ENCODE assay signal across 1 cellular context in the genomic region with DNA sequence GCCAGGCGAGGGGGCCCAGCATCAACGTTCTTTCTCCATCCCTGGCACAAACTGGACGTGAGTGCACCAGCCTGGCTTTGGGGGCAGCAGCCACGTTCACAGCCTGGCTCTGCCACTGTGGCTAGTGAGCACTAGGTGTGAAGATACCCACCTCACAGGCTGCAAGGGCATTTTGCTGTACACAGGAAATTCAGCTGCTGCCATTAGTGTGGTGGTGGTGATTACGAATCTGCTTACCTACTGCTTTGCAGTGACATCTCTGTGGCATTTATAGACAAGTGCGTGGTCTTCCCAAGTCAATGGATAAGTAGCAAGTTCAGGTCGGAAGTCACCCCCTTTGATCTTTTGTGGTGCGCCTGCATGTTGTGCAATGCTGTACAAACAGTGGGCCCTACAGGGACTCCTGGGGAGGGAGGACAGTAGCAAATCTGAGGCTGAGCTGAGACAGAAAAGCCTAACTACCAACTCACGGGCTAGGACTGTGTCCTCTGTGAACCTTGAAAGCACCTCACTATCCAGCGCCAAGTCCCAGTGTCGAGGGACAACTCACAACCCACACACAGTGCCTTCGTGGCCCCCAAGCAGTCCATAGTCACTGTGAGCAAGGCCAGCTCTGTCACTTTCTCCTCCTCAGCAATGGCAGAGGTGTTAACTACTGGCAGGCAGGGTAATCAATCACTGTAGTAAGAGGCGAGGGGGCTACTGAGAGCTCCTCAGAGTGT.
TF ChIP-seq lines count a peak whose summit lies in the region.

No MANE protein-coding gene starts in this region.

TF ChIP-seq in HepG2, 621 proteins besides CTCF, POLR2A, EP300 and RAD21 (continued from another document and continues in another):
- TF ChIP-seq, protein P1, sequence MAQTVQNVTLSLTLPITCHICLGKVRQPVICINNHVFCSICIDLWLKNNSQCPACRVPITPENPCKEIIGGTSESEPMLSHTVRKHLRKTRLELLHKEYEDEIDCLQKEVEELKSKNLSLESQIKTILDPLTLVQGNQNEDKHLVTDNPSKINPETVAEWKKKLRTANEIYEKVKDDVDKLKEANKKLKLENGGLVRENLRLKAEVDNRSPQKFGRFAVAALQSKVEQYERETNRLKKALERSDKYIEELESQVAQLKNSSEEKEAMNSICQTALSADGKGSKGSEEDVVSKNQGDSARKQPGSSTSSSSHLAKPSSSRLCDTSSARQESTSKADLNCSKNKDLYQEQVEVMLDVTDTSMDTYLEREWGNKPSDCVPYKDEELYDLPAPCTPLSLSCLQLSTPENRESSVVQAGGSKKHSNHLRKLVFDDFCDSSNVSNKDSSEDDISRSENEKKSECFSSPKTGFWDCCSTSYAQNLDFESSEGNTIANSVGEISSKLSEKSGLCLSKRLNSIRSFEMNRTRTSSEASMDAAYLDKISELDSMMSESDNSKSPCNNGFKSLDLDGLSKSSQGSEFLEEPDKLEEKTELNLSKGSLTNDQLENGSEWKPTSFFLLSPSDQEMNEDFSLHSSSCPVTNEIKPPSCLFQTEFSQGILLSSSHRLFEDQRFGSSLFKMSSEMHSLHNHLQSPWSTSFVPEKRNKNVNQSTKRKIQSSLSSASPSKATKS (CRISPR knock-in tag; IDR thresholded peaks at IDR 0.05) = no peak
- TF ChIP-seq, protein P2, sequence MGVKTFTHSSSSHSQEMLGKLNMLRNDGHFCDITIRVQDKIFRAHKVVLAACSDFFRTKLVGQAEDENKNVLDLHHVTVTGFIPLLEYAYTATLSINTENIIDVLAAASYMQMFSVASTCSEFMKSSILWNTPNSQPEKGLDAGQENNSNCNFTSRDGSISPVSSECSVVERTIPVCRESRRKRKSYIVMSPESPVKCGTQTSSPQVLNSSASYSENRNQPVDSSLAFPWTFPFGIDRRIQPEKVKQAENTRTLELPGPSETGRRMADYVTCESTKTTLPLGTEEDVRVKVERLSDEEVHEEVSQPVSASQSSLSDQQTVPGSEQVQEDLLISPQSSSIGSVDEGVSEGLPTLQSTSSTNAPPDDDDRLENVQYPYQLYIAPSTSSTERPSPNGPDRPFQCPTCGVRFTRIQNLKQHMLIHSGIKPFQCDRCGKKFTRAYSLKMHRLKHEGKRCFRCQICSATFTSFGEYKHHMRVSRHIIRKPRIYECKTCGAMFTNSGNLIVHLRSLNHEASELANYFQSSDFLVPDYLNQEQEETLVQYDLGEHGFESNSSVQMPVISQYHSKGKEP (CRISPR knock-in tag; IDR thresholded peaks at IDR 0.05) = no peak
- TF ChIP-seq SYNCRIP (IDR thresholded peaks at IDR 0.05; ENCODE audit: insufficient read depth, low read depth, low read length) (no peak), AHR (CRISPR knock-in tag; IDR thresholded peaks at IDR 0.05) (no peak), BATF2 (CRISPR knock-in tag; IDR thresholded peaks at IDR 0.05) (no peak), E2F5 (CRISPR knock-in tag; conservative IDR thresholded peaks at IDR 0.05) (no peak), LRRFIP1 (CRISPR knock-in tag; conservative IDR thresholded peaks at IDR 0.05) (no peak), GTF2F1 (IDR thresholded peaks at IDR 0.05; ENCODE audit: low read length) (no peak), UBTF (CRISPR knock-in tag; IDR thresholded peaks at IDR 0.05) (peak; percentile 67), ZNF446 (CRISPR knock-in tag; IDR thresholded peaks at IDR 0.05) (no peak), TGIF2 (CRISPR knock-in tag; IDR thresholded peaks at IDR 0.05) (peak; percentile 85; the same call in 1 of the 2 replicates), REXO4 (CRISPR knock-in tag; IDR thresholded peaks at IDR 0.05; ENCODE audit: borderline replicate concordance) (no peak), ZNF615 (CRISPR knock-in tag; IDR thresholded peaks at IDR 0.05; ENCODE audit: borderline replicate concordance) (0 out of 2 replicates have a peak, but pooled peaks have one; percentile 19), ZNF720 (CRISPR knock-in tag; IDR thresholded peaks at IDR 0.05) (no peak), GATA4 (IDR thresholded peaks at IDR 0.05; ENCODE audit: borderline replicate concordance, low read depth) (no peak), ZNF567 (CRISPR knock-in tag; IDR thresholded peaks at IDR 0.05; ENCODE audit: borderline replicate concordance) (peak; percentile 91; the same call in 1 of the 2 replicates), TCF7 (IDR thresholded peaks at IDR 0.05; ENCODE audit: low read depth) (peak; percentile 98), KLF16 (CRISPR knock-in tag; IDR thresholded peaks at IDR 0.05) (peak in 1 of 2 experiments; percentile 89; a peak in 2 of 4 replicates), ZNF598 (CRISPR knock-in tag; IDR thresholded peaks at IDR 0.05; ENCODE audit: borderline replicate concordance) (no peak), FUBP1 (CRISPR knock-in tag; IDR thresholded peaks at IDR 0.05; ENCODE audit: borderline replicate concordance) (peak; percentile 78; the same call in 1 of the 2 replicates)
- TF ChIP-seq, protein P3, sequence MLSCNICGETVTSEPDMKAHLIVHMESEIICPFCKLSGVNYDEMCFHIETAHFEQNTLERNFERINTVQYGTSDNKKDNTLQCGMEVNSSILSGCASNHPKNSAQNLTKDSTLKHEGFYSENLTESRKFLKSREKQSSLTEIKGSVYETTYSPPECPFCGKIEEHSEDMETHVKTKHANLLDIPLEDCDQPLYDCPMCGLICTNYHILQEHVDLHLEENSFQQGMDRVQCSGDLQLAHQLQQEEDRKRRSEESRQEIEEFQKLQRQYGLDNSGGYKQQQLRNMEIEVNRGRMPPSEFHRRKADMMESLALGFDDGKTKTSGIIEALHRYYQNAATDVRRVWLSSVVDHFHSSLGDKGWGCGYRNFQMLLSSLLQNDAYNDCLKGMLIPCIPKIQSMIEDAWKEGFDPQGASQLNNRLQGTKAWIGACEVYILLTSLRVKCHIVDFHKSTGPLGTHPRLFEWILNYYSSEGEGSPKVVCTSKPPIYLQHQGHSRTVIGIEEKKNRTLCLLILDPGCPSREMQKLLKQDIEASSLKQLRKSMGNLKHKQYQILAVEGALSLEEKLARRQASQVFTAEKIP (CRISPR knock-in tag; IDR thresholded peaks at IDR 0.05; ENCODE audit: borderline replicate concordance) = no peak
- TF ChIP-seq, protein P4, sequence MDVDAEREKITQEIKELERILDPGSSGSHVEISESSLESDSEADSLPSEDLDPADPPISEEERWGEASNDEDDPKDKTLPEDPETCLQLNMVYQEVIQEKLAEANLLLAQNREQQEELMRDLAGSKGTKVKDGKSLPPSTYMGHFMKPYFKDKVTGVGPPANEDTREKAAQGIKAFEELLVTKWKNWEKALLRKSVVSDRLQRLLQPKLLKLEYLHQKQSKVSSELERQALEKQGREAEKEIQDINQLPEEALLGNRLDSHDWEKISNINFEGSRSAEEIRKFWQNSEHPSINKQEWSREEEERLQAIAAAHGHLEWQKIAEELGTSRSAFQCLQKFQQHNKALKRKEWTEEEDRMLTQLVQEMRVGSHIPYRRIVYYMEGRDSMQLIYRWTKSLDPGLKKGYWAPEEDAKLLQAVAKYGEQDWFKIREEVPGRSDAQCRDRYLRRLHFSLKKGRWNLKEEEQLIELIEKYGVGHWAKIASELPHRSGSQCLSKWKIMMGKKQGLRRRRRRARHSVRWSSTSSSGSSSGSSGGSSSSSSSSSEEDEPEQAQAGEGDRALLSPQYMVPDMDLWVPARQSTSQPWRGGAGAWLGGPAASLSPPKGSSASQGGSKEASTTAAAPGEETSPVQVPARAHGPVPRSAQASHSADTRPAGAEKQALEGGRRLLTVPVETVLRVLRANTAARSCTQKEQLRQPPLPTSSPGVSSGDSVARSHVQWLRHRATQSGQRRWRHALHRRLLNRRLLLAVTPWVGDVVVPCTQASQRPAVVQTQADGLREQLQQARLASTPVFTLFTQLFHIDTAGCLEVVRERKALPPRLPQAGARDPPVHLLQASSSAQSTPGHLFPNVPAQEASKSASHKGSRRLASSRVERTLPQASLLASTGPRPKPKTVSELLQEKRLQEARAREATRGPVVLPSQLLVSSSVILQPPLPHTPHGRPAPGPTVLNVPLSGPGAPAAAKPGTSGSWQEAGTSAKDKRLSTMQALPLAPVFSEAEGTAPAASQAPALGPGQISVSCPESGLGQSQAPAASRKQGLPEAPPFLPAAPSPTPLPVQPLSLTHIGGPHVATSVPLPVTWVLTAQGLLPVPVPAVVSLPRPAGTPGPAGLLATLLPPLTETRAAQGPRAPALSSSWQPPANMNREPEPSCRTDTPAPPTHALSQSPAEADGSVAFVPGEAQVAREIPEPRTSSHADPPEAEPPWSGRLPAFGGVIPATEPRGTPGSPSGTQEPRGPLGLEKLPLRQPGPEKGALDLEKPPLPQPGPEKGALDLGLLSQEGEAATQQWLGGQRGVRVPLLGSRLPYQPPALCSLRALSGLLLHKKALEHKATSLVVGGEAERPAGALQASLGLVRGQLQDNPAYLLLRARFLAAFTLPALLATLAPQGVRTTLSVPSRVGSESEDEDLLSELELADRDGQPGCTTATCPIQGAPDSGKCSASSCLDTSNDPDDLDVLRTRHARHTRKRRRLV (CRISPR knock-in tag; IDR thresholded peaks at IDR 0.05) = no peak
- TF ChIP-seq, protein P5, sequence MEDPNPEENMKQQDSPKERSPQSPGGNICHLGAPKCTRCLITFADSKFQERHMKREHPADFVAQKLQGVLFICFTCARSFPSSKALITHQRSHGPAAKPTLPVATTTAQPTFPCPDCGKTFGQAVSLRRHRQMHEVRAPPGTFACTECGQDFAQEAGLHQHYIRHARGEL (CRISPR knock-in tag; IDR thresholded peaks at IDR 0.05) = no peak
- TF ChIP-seq, protein P6, sequence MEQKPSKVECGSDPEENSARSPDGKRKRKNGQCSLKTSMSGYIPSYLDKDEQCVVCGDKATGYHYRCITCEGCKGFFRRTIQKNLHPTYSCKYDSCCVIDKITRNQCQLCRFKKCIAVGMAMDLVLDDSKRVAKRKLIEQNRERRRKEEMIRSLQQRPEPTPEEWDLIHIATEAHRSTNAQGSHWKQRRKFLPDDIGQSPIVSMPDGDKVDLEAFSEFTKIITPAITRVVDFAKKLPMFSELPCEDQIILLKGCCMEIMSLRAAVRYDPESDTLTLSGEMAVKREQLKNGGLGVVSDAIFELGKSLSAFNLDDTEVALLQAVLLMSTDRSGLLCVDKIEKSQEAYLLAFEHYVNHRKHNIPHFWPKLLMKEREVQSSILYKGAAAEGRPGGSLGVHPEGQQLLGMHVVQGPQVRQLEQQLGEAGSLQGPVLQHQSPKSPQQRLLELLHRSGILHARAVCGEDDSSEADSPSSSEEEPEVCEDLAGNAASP (CRISPR knock-in tag; IDR thresholded peaks at IDR 0.05; ENCODE audit: borderline replicate concordance) = peak; percentile 93; the same call in 1 of the 2 replicates
